ENCODE assay signal across 20 cellular contexts in the genomic region with DNA sequence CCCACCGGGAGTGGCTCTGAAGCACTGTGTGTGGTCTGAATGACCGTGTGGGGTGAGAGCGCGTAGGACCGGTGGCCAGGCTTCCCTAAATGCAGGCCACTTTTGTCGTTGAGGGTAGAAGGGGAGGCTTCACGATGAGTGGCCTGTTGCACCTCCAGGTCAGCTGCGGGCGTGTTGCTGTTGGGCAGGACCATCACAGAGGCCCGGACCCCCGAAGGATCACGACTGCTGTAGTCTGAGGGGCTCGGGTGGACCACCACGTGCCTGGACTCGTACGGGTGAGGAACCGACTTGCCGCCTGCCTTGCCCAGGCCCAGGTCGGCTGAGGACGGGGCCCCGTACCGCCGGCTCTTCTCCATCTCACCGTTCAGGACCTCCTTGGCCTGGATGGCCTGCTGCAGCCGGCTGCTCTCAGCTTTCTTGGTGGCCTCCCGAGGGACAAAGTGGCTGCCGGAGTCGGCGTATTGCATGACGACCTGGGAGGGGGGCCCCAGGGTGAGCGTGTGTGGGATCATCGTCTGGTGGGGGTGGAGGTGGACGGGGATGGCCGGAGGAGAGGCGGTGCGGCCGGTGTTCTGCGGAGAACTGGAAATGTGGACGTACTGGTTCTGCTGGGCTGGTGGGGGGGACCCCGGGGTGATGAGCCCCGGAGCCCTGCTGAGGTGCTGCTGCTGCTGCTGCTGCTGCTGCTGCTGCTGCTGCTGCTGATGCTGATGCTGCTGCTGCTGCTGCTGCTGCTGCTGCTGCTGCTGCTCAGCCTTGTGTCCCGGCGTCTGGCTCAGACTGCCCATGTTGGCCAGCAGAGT.
A peak's percentile ranks its signal among the peaks of the same experiment; 100 is the strongest.
DNase-seq lines count a peak whose midpoint lies in the region; ATAC-seq, FAIRE-seq and TF ChIP-seq lines count a peak whose summit lies in the region.
"Had no signal": no experiment of that assay in that cellular context is flagged by ENCODE, and none has a peak within 500 bp of the region (broad histone marks: within the 10 kb centered on the region; RNA-seq: fewer than 3 reads in every experiment).

No MANE protein-coding gene starts in this region.

- H3K36me3 Mint-ChIP-seq in CD4-positive, CD25-positive, alpha-beta regulatory T cell = peaks cover 30% of the 10 kb centered on the region
- H3K36me3 Mint-ChIP-seq in stimulated activated effector memory CD8-positive, alpha-beta T cell treated with anti-CD3 and anti-CD28 coated beads, Interleukin-12 subunit alpha, Interleukin-12 subunit beta, amount 100 ng/mL, for 72 hours = peaks cover 75% of the 10 kb centered on the region
- peaks cover 23% of the 10 kb centered on the region for H3K36me3 Mint-ChIP-seq in effector memory CD8-positive, alpha-beta T cell (ENCODE audit: insufficient read depth)

- peaks cover 25% of the 10 kb centered on the region for H3K36me3 ChIP-seq in CD4-positive, CD25-positive, alpha-beta regulatory T cell (ENCODE audit: control insufficient read depth, insufficient read depth, low read length)
- H3K36me3 ChIP-seq in H7 (replicated peaks; ENCODE audit: control insufficient read depth, insufficient read depth, low read length) (no peaks in the 10 kb centered on the region), endothelial cell of umbilical vein (ENCODE audit: control insufficient read depth in 2 of 2, extremely low read depth in 1 of 2, insufficient read depth in 2 of 2, low read length in 2 of 2) (peaks cover 0 to 17% of the 10 kb centered on the region in 2 experiments)
- H3K36me3 ChIP-seq: HAP-1 had no signal

- H3K27me3 ChIP-seq in CD4-positive, CD25-positive, alpha-beta regulatory T cell (ENCODE audit: control insufficient read depth, insufficient read depth, low read length) = no peaks in the 10 kb centered on the region
- no peaks in the 10 kb centered on the region for H3K27me3 ChIP-seq in H7 (ENCODE audit: control insufficient read depth, insufficient read depth, low read length)
- H3K27me3 ChIP-seq in endothelial cell of umbilical vein (ENCODE audit: control insufficient read depth in 2 of 2, insufficient read depth in 2 of 2, low read length in 2 of 2) = no peaks in the 10 kb centered on the region

- no peak for TF ChIP-seq CTCF in endothelial cell of umbilical vein (IDR thresholded peaks at IDR 0.05; ENCODE audit: extremely low read depth in 1 of 2, insufficient read depth in 1 of 2, low read depth in 1 of 2, low read length in 2 of 2)

- no peak overlapping the region for H2AFZ ChIP-seq in endothelial cell of umbilical vein (ENCODE audit: low read depth, low read length)

- no peaks in the 10 kb centered on the region for H3K9me3 ChIP-seq in CD4-positive, CD25-positive, alpha-beta regulatory T cell (ENCODE audit: control insufficient read depth in 2 of 2, low read length in 2 of 2)
- no peaks in the 10 kb centered on the region for H3K9me3 ChIP-seq in endothelial cell of umbilical vein (replicated peaks; ENCODE audit: control insufficient read depth, insufficient read depth, low read length)
- H3K9me3 ChIP-seq: HAP-1 had no signal

- no peaks in the 10 kb centered on the region for H3K27me3 Mint-ChIP-seq in CD4-positive, CD25-positive, alpha-beta regulatory T cell
- no peaks in the 10 kb centered on the region for H3K27me3 Mint-ChIP-seq in effector memory CD8-positive, alpha-beta T cell
- H3K27me3 Mint-ChIP-seq: CD4-positive, alpha-beta memory T cell had no signal

- no peak for TF ChIP-seq POLR2A in endothelial cell of umbilical vein (IDR thresholded peaks at IDR 0.05; ENCODE audit: low read depth, low read length)

- ATAC-seq in CD4-positive, CD25-positive, alpha-beta regulatory T cell (ENCODE audit: low read depth in 2 of 2) = no peak
- no peak for ATAC-seq in stimulated activated effector memory CD8-positive, alpha-beta T cell treated with anti-CD3 and anti-CD28 coated beads, Interleukin-12 subunit alpha, Interleukin-12 subunit beta, amount 100 ng/mL, for 72 hours
- no peak for ATAC-seq in effector memory CD8-positive, alpha-beta T cell (replicated peaks)
- no peak for ATAC-seq in GM19397 (IDR thresholded peaks at IDR 0.05; ENCODE audit: unreplicated experiment)
- ATAC-seq: K562 had no signal

- no peaks in the 10 kb centered on the region for H3K79me2 ChIP-seq in endothelial cell of umbilical vein (ENCODE audit: control insufficient read depth, insufficient read depth, low read length)

- CTCF ChIA-PET in endothelial cell of umbilical vein (lab: Charles Lee) = no interaction called here

- no peak overlapping the region for H3K9ac ChIP-seq in endothelial cell of umbilical vein (replicated peaks; ENCODE audit: extremely low read depth, insufficient read depth, low read length)

- peak overlapping the region in 2 of 3 donors; percentile 46 to 48 for H3K27ac Mint-ChIP-seq in CD4-positive, CD25-positive, alpha-beta regulatory T cell
- H3K27ac Mint-ChIP-seq in stimulated activated effector memory CD8-positive, alpha-beta T cell treated with anti-CD3 and anti-CD28 coated beads, Interleukin-12 subunit alpha, Interleukin-12 subunit beta, amount 100 ng/mL, for 72 hours = peak overlapping the region; percentile 29
- peak overlapping the region in 1 of 2 donors; percentile 62 for H3K27ac Mint-ChIP-seq in effector memory CD8-positive, alpha-beta T cell

- no peak overlapping the region for H3K4me2 ChIP-seq in endothelial cell of umbilical vein (ENCODE audit: insufficient read depth, low read length)

- no peak overlapping the region for H3K4me3 ChIP-seq in CD4-positive, CD25-positive, alpha-beta regulatory T cell (ENCODE audit: low read depth, low read length)
- H3K4me3 ChIP-seq in H7 (ENCODE audit: insufficient read depth, low read depth, low read length) (no peak overlapping the region), endothelial cell of umbilical vein (replicated peaks in 1 of 3; ENCODE audit: insufficient read depth in 1 of 3, low read depth in 1 of 3, low read length in 3 of 3) (no peak overlapping the region)
- H3K4me3 ChIP-seq: HAP-1, K562 had no signal

- peak overlapping the region in 1 of 4 donors; percentile 66 for H3K4me3 Mint-ChIP-seq in CD4-positive, CD25-positive, alpha-beta regulatory T cell
- H3K4me3 Mint-ChIP-seq in stimulated activated effector memory CD8-positive, alpha-beta T cell treated with anti-CD3 and anti-CD28 coated beads, Interleukin-12 subunit alpha, Interleukin-12 subunit beta, amount 100 ng/mL, for 72 hours = no peak overlapping the region
- H3K4me3 Mint-ChIP-seq in effector memory CD8-positive, alpha-beta T cell = no peak overlapping the region
- H3K4me3 Mint-ChIP-seq: CD4-positive, alpha-beta memory T cell had no signal

- intact Hi-C loops in endothelial cell of umbilical vein (cut with micrococcal nuclease) = no loop called here

- FAIRE-seq in endothelial cell of umbilical vein (lab: Jason Lieb, UNC) = no peak
- FAIRE-seq: A204.1, H1, HTR-8/SVneo, K562 had no signal

- no peak for DNase-seq in CD4-positive, CD25-positive, alpha-beta regulatory T cell
- peak; percentile 44 for DNase-seq in H7
- no peak for DNase-seq in endothelial cell of umbilical vein (ENCODE audit: low read depth, low spot score)
- DNase-seq in stimulated activated effector memory CD8-positive, alpha-beta T cell treated with anti-CD3 and anti-CD28 coated beads, Interleukin-12 subunit alpha, Interleukin-12 subunit beta, amount 100 ng/mL, for 72 hours (ENCODE audit: low spot score in 2 of 2) = no peak
- DNase-seq in NCI-H2081 (lab: John Stamatoyannopoulos, UW) = no peak
- DNase-seq in effector memory CD8-positive, alpha-beta T cell = no peak
- DNase-seq: ACHN; AML-193; CD4-positive, alpha-beta memory T cell; DMS153; DMS79; GDM1; IMR-90 had no signal

- no peaks in the 10 kb centered on the region for H3K9me3 Mint-ChIP-seq in CD4-positive, CD25-positive, alpha-beta regulatory T cell
- no peaks in the 10 kb centered on the region for H3K9me3 Mint-ChIP-seq in stimulated activated effector memory CD8-positive, alpha-beta T cell treated with anti-CD3 and anti-CD28 coated beads, Interleukin-12 subunit alpha, Interleukin-12 subunit beta, amount 100 ng/mL, for 72 hours
- H3K9me3 Mint-ChIP-seq in effector memory CD8-positive, alpha-beta T cell = no peaks in the 10 kb centered on the region
- H3K9me3 Mint-ChIP-seq: CD4-positive, alpha-beta memory T cell had no signal

- no peaks in the 10 kb centered on the region for H4K20me1 ChIP-seq in endothelial cell of umbilical vein (replicated peaks; ENCODE audit: control insufficient read depth, extremely low read depth, insufficient read depth, low read length)

- H3K4me1 ChIP-seq in CD4-positive, CD25-positive, alpha-beta regulatory T cell (ENCODE audit: control insufficient read depth, insufficient read depth, low read length, poor library complexity, severe bottlenecking) = peaks cover 32% of the 10 kb centered on the region
- H3K4me1 ChIP-seq in endothelial cell of umbilical vein (ENCODE audit: control insufficient read depth, extremely low read depth, insufficient read depth, low read length) = peaks cover 7% of the 10 kb centered on the region

- dilution Hi-C loops in endothelial cell of umbilical vein (cut with MboI; ENCODE audit: extremely low pct_ligation_motif_present, low sequenced_read_pairs) = no loop called here

- POLR2A ChIA-PET in endothelial cell of umbilical vein (lab: Charles Lee) = no interaction called here

- H3K4me1 Mint-ChIP-seq in CD4-positive, CD25-positive, alpha-beta regulatory T cell = peaks cover 14 to 37% (median 23%) of the 10 kb centered on the region in 4 donors
- H3K4me1 Mint-ChIP-seq in stimulated activated effector memory CD8-positive, alpha-beta T cell treated with anti-CD3 and anti-CD28 coated beads, Interleukin-12 subunit alpha, Interleukin-12 subunit beta, amount 100 ng/mL, for 72 hours = peaks cover 40% of the 10 kb centered on the region
- peaks cover 32 to 36% of the 10 kb centered on the region in 2 donors for H3K4me1 Mint-ChIP-seq in effector memory CD8-positive, alpha-beta T cell (ENCODE audit: low read depth in 2 of 2)

- no peaks in the 10 kb centered on the region for H3K9me1 ChIP-seq in endothelial cell of umbilical vein (replicated peaks; ENCODE audit: control insufficient read depth, extremely low read depth, insufficient read depth, low read length)

- TSS peak; percentile 15 for BruUV-seq in endothelial cell of umbilical vein (replicated peaks; lab: Mats Ljungman, UMichigan)

- H3K27ac ChIP-seq in CD4-positive, CD25-positive, alpha-beta regulatory T cell (ENCODE audit: insufficient read depth, low read length, poor library complexity, severe bottlenecking) = no peak overlapping the region
- H3K27ac ChIP-seq in endothelial cell of umbilical vein (ENCODE audit: insufficient read depth, low read depth, low read length) = no peak overlapping the region
- H3K27ac ChIP-seq: C4-2B had no signal

TF ChIP-seq in endothelial cell of umbilical vein, 7 proteins besides CTCF, POLR2A, EP300 and RAD21 (continues in another document):
- TF ChIP-seq MYC (IDR thresholded peaks at IDR 0.05; ENCODE audit: low read depth, low read length) = no peak
- no peak for TF ChIP-seq FOS (IDR thresholded peaks at IDR 0.05; ENCODE audit: borderline replicate concordance, insufficient read depth, low read length)
- TF ChIP-seq POLR2AphosphoS5 (IDR thresholded peaks at IDR 0.05; ENCODE audit: insufficient read depth, low read depth, low read length) = no peak
- TF ChIP-seq, protein P1, sequence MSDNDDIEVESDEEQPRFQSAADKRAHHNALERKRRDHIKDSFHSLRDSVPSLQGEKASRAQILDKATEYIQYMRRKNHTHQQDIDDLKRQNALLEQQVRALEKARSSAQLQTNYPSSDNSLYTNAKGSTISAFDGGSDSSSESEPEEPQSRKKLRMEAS (IDR thresholded peaks at IDR 0.05; ENCODE audit: insufficient read depth, insufficient read length) = no peak
